ENCODE assay signal across 21 cellular contexts in genomic region chr11:94884322-94884721, GRCh38.
A peak's percentile ranks its signal among the peaks of the same experiment; 100 is the strongest.
DNase-seq lines count a peak whose midpoint lies in the region; ATAC-seq and TF ChIP-seq lines count a peak whose summit lies in the region.
"Had no signal": no experiment of that assay in that cellular context is flagged by ENCODE, and none has a peak within 500 bp of the region (broad histone marks: within the 10 kb centered on the region; RNA-seq: fewer than 3 reads in every experiment).

No MANE protein-coding gene starts in this region.

- no peaks in the 10 kb centered on the region for H3K27me3 ChIP-seq in right atrium auricular region
- H3K27me3 ChIP-seq in right cardiac atrium (ENCODE audit: control insufficient read depth, insufficient read depth), result no peaks in the 10 kb centered on the region
- H3K27me3 ChIP-seq in endodermal cell (ENCODE audit: control insufficient read depth, insufficient read depth, low read length, poor library complexity, severe bottlenecking), result no peaks in the 10 kb centered on the region
- no peaks in the 10 kb centered on the region for H3K27me3 ChIP-seq in hepatocyte
- H3K27me3 ChIP-seq: ascending aorta, heart left ventricle had no signal

- H3K27ac ChIP-seq in right atrium auricular region (no peak overlapping the region), right cardiac atrium (ENCODE audit: low read length) (no peak overlapping the region), endodermal cell (ENCODE audit: low read depth, low read length) (peak overlapping the region; percentile 4), hepatocyte (no peak overlapping the region)
- H3K27ac ChIP-seq: ascending aorta, heart left ventricle, lower lobe of right lung had no signal

- peaks cover 55% of the 10 kb centered on the region for H3K36me3 Mint-ChIP-seq in endodermal cell (ENCODE audit: low read depth)
- H3K36me3 Mint-ChIP-seq: activated naive CD4-positive, alpha-beta T cell treated with anti-CD3 and anti-CD28 coated beads, Interleukin-2, amount 10 ng/mL, durations not matched to agents 7 days and 5 days had no signal

- H3K27ac Mint-ChIP-seq in endodermal cell, result no peak overlapping the region
- H3K27ac Mint-ChIP-seq: activated CD8-positive, alpha-beta T cell treated with anti-CD3 and anti-CD28 coated beads for 36 hours; activated naive CD4-positive, alpha-beta T cell treated with anti-CD3 and anti-CD28 coated beads, Interleukin-2, amount 10 ng/mL, durations not matched to agents 7 days and 5 days; activated T-cell treated with anti-CD3 and anti-CD28 coated beads, Interleukin-2, amount 50 U/mL, for 24 hours; effector memory CD8-positive, alpha-beta T cell; WTC11 had no signal

- DNase-seq in right atrium auricular region (ENCODE audit: low spot score), result peak; percentile 52
- DNase-seq in right cardiac atrium, result no peak
- peak; percentile 18 for DNase-seq in NCI-H69 (lab: John Stamatoyannopoulos, UW)
- DNase-seq in endodermal cell, result peak; percentile 38
- no peak for DNase-seq in glomerular visceral epithelial cell (ENCODE audit: extremely low spot score)
- no peak for DNase-seq in LoVo (ENCODE audit: low spot score)
- no peak for DNase-seq in hepatocyte (ENCODE audit: low spot score)
- DNase-seq in COLO668 (lab: John Stamatoyannopoulos, UW; ENCODE audit: unreplicated experiment), result no peak
- DNase-seq: activated CD8-positive, alpha-beta T cell treated with anti-CD3 and anti-CD28 coated beads for 36 hours; activated naive CD4-positive, alpha-beta T cell treated with anti-CD3 and anti-CD28 coated beads, Interleukin-2, amount 10 ng/mL, durations not matched to agents 7 days and 5 days; activated T-cell treated with anti-CD3 and anti-CD28 coated beads, Interleukin-2, amount 50 U/mL, for 24 hours; effector memory CD8-positive, alpha-beta T cell; heart left ventricle; lower lobe of right lung; NCI-H1436; NCI-H226; NK-92 treated with Interleukin-12 subunit alpha and Interleukin-12 subunit beta, amount 100 ng/mL, for 24 hours; occipital lobe; SW 1271 had no signal

- H3K9me3 Mint-ChIP-seq in endodermal cell, result peaks cover 14% of the 10 kb centered on the region

- H3K9me3 ChIP-seq in right atrium auricular region, result no peaks in the 10 kb centered on the region
- no peaks in the 10 kb centered on the region for H3K9me3 ChIP-seq in right cardiac atrium (ENCODE audit: control insufficient read depth, low read length)
- peaks cover 26% of the 10 kb centered on the region for H3K9me3 ChIP-seq in endodermal cell (ENCODE audit: control insufficient read depth, low read length)
- H3K9me3 ChIP-seq in hepatocyte (ENCODE audit: low read depth), result no peaks in the 10 kb centered on the region
- H3K9me3 ChIP-seq: lower lobe of right lung had no signal

- H3K4me3 ChIP-seq in right atrium auricular region (no peak overlapping the region), right cardiac atrium (ENCODE audit: low read length) (no peak overlapping the region), endodermal cell (ENCODE audit: low read length) (no peak overlapping the region), hepatocyte (no peak overlapping the region)
- H3K4me3 ChIP-seq: ascending aorta, heart left ventricle, lower lobe of right lung had no signal

- no peaks in the 10 kb centered on the region for H4K20me1 ChIP-seq in hepatocyte (ENCODE audit: insufficient read depth, poor library complexity, severe bottlenecking)

- ATAC-seq in right cardiac atrium, result no peak
- ATAC-seq: activated CD8-positive, alpha-beta T cell treated with anti-CD3 and anti-CD28 coated beads for 36 hours; effector memory CD8-positive, alpha-beta T cell; WTC11 had no signal

- no peaks in the 10 kb centered on the region for H3K79me2 ChIP-seq in hepatocyte

- no peak for TF ChIP-seq CTCF in right atrium auricular region (IDR thresholded peaks at IDR 0.05)
- TF ChIP-seq CTCF in endodermal cell (conservative IDR thresholded peaks at IDR 0.05), result no peak
- TF ChIP-seq CTCF in hepatocyte (IDR thresholded peaks at IDR 0.05; ENCODE audit: poor library complexity), result no peak

- no peak overlapping the region for H3K4me2 ChIP-seq in hepatocyte

- peaks cover 4% of the 10 kb centered on the region for H3K36me3 ChIP-seq in right atrium auricular region
- peaks cover 80% of the 10 kb centered on the region for H3K36me3 ChIP-seq in endodermal cell (ENCODE audit: control insufficient read depth, insufficient read depth, low read length)
- no peaks in the 10 kb centered on the region for H3K36me3 ChIP-seq in hepatocyte (replicated peaks; ENCODE audit: insufficient read depth, low read depth)

- H2AFZ ChIP-seq in hepatocyte, result no peak overlapping the region

- no peaks in the 10 kb centered on the region for H3K4me1 ChIP-seq in right atrium auricular region
- H3K4me1 ChIP-seq in right cardiac atrium (ENCODE audit: control insufficient read depth, insufficient read depth, low read length), result no peaks in the 10 kb centered on the region
- no peaks in the 10 kb centered on the region for H3K4me1 ChIP-seq in endodermal cell (ENCODE audit: control insufficient read depth, insufficient read depth, low read length)
- no peaks in the 10 kb centered on the region for H3K4me1 ChIP-seq in hepatocyte (ENCODE audit: insufficient read depth)
- H3K4me1 ChIP-seq: ascending aorta, heart left ventricle, lower lobe of right lung had no signal

- H3K27me3 Mint-ChIP-seq in endodermal cell (ENCODE audit: insufficient read depth), result no peaks in the 10 kb centered on the region
- H3K27me3 Mint-ChIP-seq: activated CD8-positive, alpha-beta T cell treated with anti-CD3 and anti-CD28 coated beads for 36 hours; activated naive CD4-positive, alpha-beta T cell treated with anti-CD3 and anti-CD28 coated beads, Interleukin-2, amount 10 ng/mL, durations not matched to agents 7 days and 5 days; activated T-cell treated with anti-CD3 and anti-CD28 coated beads, Interleukin-2, amount 50 U/mL, for 24 hours; effector memory CD8-positive, alpha-beta T cell had no signal

- no peaks in the 10 kb centered on the region for H3K4me1 Mint-ChIP-seq in endodermal cell

- H3K9me2 ChIP-seq in hepatocyte (replicated peaks; ENCODE audit: insufficient read depth), result no peaks in the 10 kb centered on the region

- intact Hi-C loops in right cardiac atrium (cut with DNase I), result no loop called here

- no peak overlapping the region for H3K9ac ChIP-seq in endodermal cell (ENCODE audit: extremely low read depth, low read length, poor library complexity, severe bottlenecking)

- WGBS in right cardiac atrium, result 85% methylated on average over 6 of the region's 6 CpGs
- 88 to 96% methylated on average over 5 to 6 of the region's 6 CpGs for WGBS in endodermal cell (ENCODE audit: insufficient coverage in 1 of 2, insufficient read length in 1 of 2), 2 experiments
- WGBS in hepatocyte (ENCODE audit: low lambda C conversion rate, missing lambda C conversion rate), result 94% methylated on average over 6 of the region's 6 CpGs

- H3K4me3 Mint-ChIP-seq in endodermal cell, result no peak overlapping the region
- H3K4me3 Mint-ChIP-seq: activated CD8-positive, alpha-beta T cell treated with anti-CD3 and anti-CD28 coated beads for 36 hours; activated naive CD4-positive, alpha-beta T cell treated with anti-CD3 and anti-CD28 coated beads, Interleukin-2, amount 10 ng/mL, durations not matched to agents 7 days and 5 days; activated T-cell treated with anti-CD3 and anti-CD28 coated beads, Interleukin-2, amount 50 U/mL, for 24 hours; effector memory CD8-positive, alpha-beta T cell; WTC11 had no signal

Comparison
In these comparisons a context has a peak if more than half of its experiments do, and no peak if none do; other contexts are left out.
1. DNase-seq: peak in right atrium auricular region (single experiment), NCI-H69 (single experiment) and endodermal cell (single experiment); none in right cardiac atrium (0 of 3), glomerular visceral epithelial cell (single experiment), LoVo (single experiment), hepatocyte (single experiment) and COLO668 (single experiment).